27 cellular contexts compared by ENCODE assay signal in the genomic region with DNA sequence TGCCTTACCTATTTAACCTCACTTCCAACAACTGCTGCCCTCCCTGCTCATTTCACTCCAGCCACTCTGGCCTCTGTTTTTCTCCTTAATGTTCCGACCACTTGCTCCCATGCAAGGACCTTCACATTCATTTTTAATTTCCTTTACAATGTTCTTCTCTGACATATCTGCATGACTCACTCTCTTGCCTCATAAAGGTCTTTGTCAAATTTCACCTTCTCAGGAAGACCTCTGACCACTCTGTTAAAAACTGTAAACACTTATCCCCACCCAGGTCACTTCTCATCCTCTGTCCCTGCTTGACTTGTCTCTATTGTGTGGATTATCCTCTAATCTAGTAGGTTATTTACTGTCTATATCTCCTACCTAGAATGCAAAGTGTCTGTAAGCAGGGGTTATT.
"Had no signal": no experiment of that assay in that cellular context is flagged by ENCODE, and none has a peak within 500 bp of the region (broad histone marks: within the 10 kb centered on the region; RNA-seq: fewer than 3 reads in every experiment).

No MANE protein-coding gene starts in this region.

- H3K27ac Mint-ChIP-seq: activated B cell treated with CpG ODN at 0.5 μM for 24 hours; activated CD8-positive, alpha-beta memory T cell treated with anti-CD3 and anti-CD28 coated beads, Interleukin-2, amount 10 ng/mL, durations not matched to agents 7 days and 5 days; activated CD8-positive, alpha-beta T cell treated with anti-CD3 and anti-CD28 coated beads, Interleukin-2, amount 10 ng/mL, durations not matched to agents 7 days and 5 days; activated naive CD4-positive, alpha-beta T cell treated with anti-CD3 and anti-CD28 coated beads, Interleukin-2, amount 50 U/mL, for 72 hours; nephron progenitor cell; T-helper 2 cell treated with Interferon-gamma antibody and Interleukin-4, amounts not matched to agents 5 μg/mL and 100 μg/mL, for 36 hours had no signal

- DNase-seq: activated B cell treated with CpG ODN at 0.5 μM for 24 hours; activated CD4-positive, alpha-beta T cell treated with anti-CD3 and anti-CD28 coated beads, Interleukin-2, amount 50 U/mL, for 1 hour; activated CD8-positive, alpha-beta memory T cell treated with anti-CD3 and anti-CD28 coated beads, Interleukin-2, amount 10 ng/mL, durations not matched to agents 7 days and 5 days; activated CD8-positive, alpha-beta T cell treated with anti-CD3 and anti-CD28 coated beads, Interleukin-2, amount 10 ng/mL, durations not matched to agents 7 days and 5 days; activated naive CD4-positive, alpha-beta T cell; activated T-cell treated with anti-CD3 and anti-CD28 coated beads, Interleukin-2, amount 50 U/mL, for 48 hours; caudate nucleus; islet precursor cell; left cardiac atrium; left ventricle myocardium superior; nephron progenitor cell; retina; stimulated activated CD4-positive, alpha-beta T cell treated with anti-CD3 and anti-CD28 coated beads, Interleukin-12 subunit alpha, Interleukin-12 subunit beta, amount 100 ng/mL, for 4 hours; stimulated activated CD4-positive, alpha-beta T cell treated with anti-CD3 and anti-CD28 coated beads, Interleukin-4, amount 100 ng/mL, for 1 hour; stimulated activated naive CD8-positive, alpha-beta T cell treated with anti-CD3 and anti-CD28 coated beads, Interleukin-15, Interleukin-2, amounts not matched to agents 100 U/mL and 50 U/mL, for 24 hours; trophoblast cell; uterus had no signal

- ATAC-seq: activated CD8-positive, alpha-beta memory T cell treated with anti-CD3 and anti-CD28 coated beads, Interleukin-2, amount 10 ng/mL, durations not matched to agents 7 days and 5 days; activated CD8-positive, alpha-beta T cell treated with anti-CD3 and anti-CD28 coated beads, Interleukin-2, amount 10 ng/mL, durations not matched to agents 7 days and 5 days; activated naive CD4-positive, alpha-beta T cell treated with anti-CD3 and anti-CD28 coated beads, Interleukin-2, amount 50 U/mL, for 72 hours; left cardiac atrium; left ventricle myocardium superior; sciatic nerve; stimulated activated naive CD8-positive, alpha-beta T cell treated with anti-CD3 and anti-CD28 coated beads, Interleukin-15, Interleukin-2, amounts not matched to agents 100 U/mL and 50 U/mL, for 24 hours had no signal

- H3K36me3 ChIP-seq: ascending aorta, neutrophil, thoracic aorta, uterus had no signal

- H3K4me3 Mint-ChIP-seq: activated B cell treated with CpG ODN at 0.5 μM for 24 hours; activated CD8-positive, alpha-beta memory T cell treated with anti-CD3 and anti-CD28 coated beads, Interleukin-2, amount 10 ng/mL, durations not matched to agents 7 days and 5 days; activated CD8-positive, alpha-beta T cell treated with anti-CD3 and anti-CD28 coated beads, Interleukin-2, amount 10 ng/mL, durations not matched to agents 7 days and 5 days; brain; nephron progenitor cell; T-helper 2 cell treated with Interferon-gamma antibody and Interleukin-4, amounts not matched to agents 5 μg/mL and 100 μg/mL, for 36 hours had no signal

- H3K4me3 ChIP-seq: ascending aorta, skin epidermis, thoracic aorta, uterus had no signal

- H3K27me3 ChIP-seq: ascending aorta, neutrophil, uterus had no signal

- H3K27ac ChIP-seq: ascending aorta, neutrophil, skin epidermis, thoracic aorta, uterus had no signal

- H3K27me3 Mint-ChIP-seq: activated B cell treated with CpG ODN at 0.5 μM for 24 hours; activated CD8-positive, alpha-beta memory T cell treated with anti-CD3 and anti-CD28 coated beads, Interleukin-2, amount 10 ng/mL, durations not matched to agents 7 days and 5 days; brain had no signal

- FAIRE-seq: endothelial cell of umbilical vein, frontal cortex had no signal

- H3K9me3 ChIP-seq: ascending aorta, neutrophil, thoracic aorta, uterus had no signal

- H3K9me3 Mint-ChIP-seq: brain, nephron progenitor cell had no signal

- H3K4me1 Mint-ChIP-seq: activated B cell treated with CpG ODN at 0.5 μM for 24 hours; activated CD8-positive, alpha-beta memory T cell treated with anti-CD3 and anti-CD28 coated beads, Interleukin-2, amount 10 ng/mL, durations not matched to agents 7 days and 5 days; nephron progenitor cell had no signal

- H3K4me1 ChIP-seq: ascending aorta, uterus had no signal
